9 cellular contexts compared by ENCODE assay signal in the genomic region with DNA sequence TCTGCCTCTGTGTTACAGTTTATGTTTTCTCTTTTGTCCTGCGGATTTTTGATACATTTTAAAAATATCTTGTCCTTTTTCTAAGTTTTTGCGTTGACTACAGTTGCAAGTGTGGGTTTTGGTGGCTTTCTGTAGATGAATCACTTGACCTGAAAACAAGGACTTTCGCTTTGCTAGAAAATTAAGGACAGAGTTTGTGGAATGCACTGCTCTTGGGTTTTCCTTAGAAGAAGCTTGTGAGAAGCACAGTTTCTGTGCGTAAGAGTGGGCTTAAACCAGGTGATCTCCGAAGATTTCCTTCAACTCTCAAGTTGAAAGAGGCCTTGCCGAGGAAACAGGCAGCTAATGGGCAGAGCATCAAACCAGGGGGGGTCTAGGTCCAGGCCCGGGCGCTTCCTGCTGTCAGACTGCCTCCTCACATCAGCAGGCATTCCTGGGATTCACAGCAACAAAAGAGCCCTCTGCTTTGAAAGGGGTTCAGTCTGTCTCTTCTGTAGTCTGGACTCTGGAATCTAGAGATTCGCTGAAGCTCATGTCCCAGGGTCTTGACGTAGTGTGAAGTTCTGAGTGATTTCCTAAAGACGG. TPM values are rescaled to one million over a fixed set of nuclear protein-coding genes. Genes with fewer than 3 reads are reported as not detected.
DNase-seq lines count a peak whose midpoint lies in the region.
"Had no signal": no experiment of that assay in that cellular context is flagged by ENCODE, and none has a peak within 500 bp of the region (broad histone marks: within the 10 kb centered on the region; RNA-seq: fewer than 3 reads in every experiment).

No MANE protein-coding gene starts in this region.

- H3K4me1 Mint-ChIP-seq in T-helper 1 cell treated with Interleukin-12 subunit alpha and Interleukin-12 subunit beta and Interleukin-4 antibody, amounts not matched to agents 30 μg/mL and 1 μg/mL, for 36 hours (ENCODE audit: low read depth) = peaks cover 76% of the 10 kb centered on the region
- H3K4me1 Mint-ChIP-seq in activated naive CD8-positive, alpha-beta T cell (ENCODE audit: low read depth) = peaks cover 95% of the 10 kb centered on the region

- H3K9me3 Mint-ChIP-seq in T-helper 1 cell treated with Interleukin-12 subunit alpha and Interleukin-12 subunit beta and Interleukin-4 antibody, amounts not matched to agents 30 μg/mL and 1 μg/mL, for 36 hours = no peaks in the 10 kb centered on the region
- no peaks in the 10 kb centered on the region for H3K9me3 Mint-ChIP-seq in activated naive CD8-positive, alpha-beta T cell (ENCODE audit: low read depth)

- peak overlapping the region; percentile 49 for H3K27ac Mint-ChIP-seq in T-helper 1 cell treated with Interleukin-12 subunit alpha and Interleukin-12 subunit beta and Interleukin-4 antibody, amounts not matched to agents 30 μg/mL and 1 μg/mL, for 36 hours
- peak overlapping the region; percentile 94 for H3K27ac Mint-ChIP-seq in activated naive CD8-positive, alpha-beta T cell

- intact Hi-C loops in posterior vena cava (cut with DNase I) = no loop called here

- H3K36me3 Mint-ChIP-seq in T-helper 1 cell treated with Interleukin-12 subunit alpha and Interleukin-12 subunit beta and Interleukin-4 antibody, amounts not matched to agents 30 μg/mL and 1 μg/mL, for 36 hours (ENCODE audit: low read depth) = peaks cover 31% of the 10 kb centered on the region
- H3K36me3 Mint-ChIP-seq in activated naive CD8-positive, alpha-beta T cell = peaks cover 12% of the 10 kb centered on the region

- no peaks in the 10 kb centered on the region for H3K27me3 Mint-ChIP-seq in T-helper 1 cell treated with Interleukin-12 subunit alpha and Interleukin-12 subunit beta and Interleukin-4 antibody, amounts not matched to agents 30 μg/mL and 1 μg/mL, for 36 hours (ENCODE audit: low read depth)
- H3K27me3 Mint-ChIP-seq in activated naive CD8-positive, alpha-beta T cell = no peaks in the 10 kb centered on the region

- no peaks in the 10 kb centered on the region for H3K9me3 ChIP-seq in skeletal muscle satellite cell (replicated peaks; ENCODE audit: low read length)

- H3K4me1 ChIP-seq in skeletal muscle satellite cell (ENCODE audit: control insufficient read depth, insufficient read depth, low read length) = peaks cover 6% of the 10 kb centered on the region

- peak overlapping the region; percentile 48 for H3K4me3 Mint-ChIP-seq in T-helper 1 cell treated with Interleukin-12 subunit alpha and Interleukin-12 subunit beta and Interleukin-4 antibody, amounts not matched to agents 30 μg/mL and 1 μg/mL, for 36 hours
- peak overlapping the region; percentile 71 for H3K4me3 Mint-ChIP-seq in activated naive CD8-positive, alpha-beta T cell

- no peak overlapping the region for H3K9ac ChIP-seq in skeletal muscle satellite cell (ENCODE audit: low read depth, low read length)

- H3K27me3 ChIP-seq in skeletal muscle satellite cell (ENCODE audit: control insufficient read depth, insufficient read depth, low read length) = no peaks in the 10 kb centered on the region

- H3K4me2 ChIP-seq in skeletal muscle satellite cell (ENCODE audit: low read length) = peak overlapping the region; percentile 45

- H3K4me3 ChIP-seq in skeletal muscle satellite cell (ENCODE audit: low read length) = no peak overlapping the region

- DNase-seq in T-helper 1 cell = no peak
- peak; percentile 56 for DNase-seq in iPS DF 4.7 (ENCODE audit: extremely low read depth, low spot score)
- no peak for DNase-seq in stimulated activated CD4-positive, alpha-beta T cell treated with anti-CD3 and anti-CD28 coated beads, Interleukin-15, amount 100 ng/mL, for 24 hours
- no peak for DNase-seq in posterior vena cava (ENCODE audit: low spot score)
- no peak for DNase-seq in OCI-M2 (lab: John Stamatoyannopoulos, UW; ENCODE audit: unreplicated experiment)
- DNase-seq: NCI-H187 treated with DMSO at 0.1 percent for 48 hours had no signal

- H3K36me3 ChIP-seq in skeletal muscle satellite cell (ENCODE audit: insufficient read depth, low read length) = peaks cover 6% of the 10 kb centered on the region

RNA-seq across cellular contexts. Expression of a gene that starts 17.3 kb away (rescaled TPM):
- total RNA-seq in skeletal muscle satellite cell (2012; rRNA removed) = 11.6 and 12.2 TPM in 2 replicates
- 10 to 100 TPM; 32.8 to 42.6 TPM for total RNA-seq in posterior vena cava
